In genomic region chr7:194257-194995, GRCh38 we compare ENCODE assay signal across 9 cellular contexts. TPM values are rescaled to one million over a fixed set of nuclear protein-coding genes. Genes with fewer than 3 reads are reported as not detected.
DNase-seq lines count a peak whose midpoint lies in the region; ATAC-seq and TF ChIP-seq lines count a peak whose summit lies in the region.
"Had no signal": no experiment of that assay in that cellular context is flagged by ENCODE, and none has a peak within 500 bp of the region (broad histone marks: within the 10 kb centered on the region; RNA-seq: fewer than 3 reads in every experiment).

No MANE protein-coding gene starts in this region.

- peaks cover 62 to 78% (median 66%) of the 10 kb centered on the region in 11 experiments for H4K20me1 ChIP-seq in BLaER1 treated with 17β-estradiol and CSF1 and Interleukin-3, amounts not matched to agents 10 nM and 100 nM

- intact Hi-C loops in Panc1 (cut with micrococcal nuclease; ENCODE audit: unreplicated experiment): no loop called here

- H3K4me2 ChIP-seq in BLaER1 treated with 17β-estradiol and CSF1 and Interleukin-3, amounts not matched to agents 10 nM and 100 nM: peak overlapping the region; percentile 93 to 99 (median 97)
- H3K4me2 ChIP-seq in neuronal stem cell (ENCODE audit: insufficient read depth, low read length, poor library complexity, severe bottlenecking): peak overlapping the region; percentile 97

- H3K9me3 ChIP-seq in BLaER1 treated with 17β-estradiol and CSF1 and Interleukin-3, amounts not matched to agents 10 nM and 100 nM (replicated peaks in 1 of 11): peaks cover 0 to 9% (median 0%) of the 10 kb centered on the region in 11 experiments; a peak in 1 of 22 replicates
- H3K9me3 ChIP-seq in Panc1 (ENCODE audit: control insufficient read depth, insufficient read depth, low read depth, low read length): no peaks in the 10 kb centered on the region
- H3K9me3 ChIP-seq in neuronal stem cell (replicated peaks in 1 of 2; ENCODE audit: control insufficient read depth in 2 of 2, insufficient read depth in 1 of 2, low read depth in 1 of 2, low read length in 2 of 2): no peaks in the 10 kb centered on the region

- CTCF ChIA-PET in Panc1 (lab: Charles Lee): interaction anchor here (0.6 kb wide), 2 partner anchors 20 to 130 kb away, joined by 3 to 6 read pairs; no protein-coding TSS in a partner anchor

- peak overlapping the region; percentile 88 for H2AFZ ChIP-seq in neuronal stem cell (ENCODE audit: low read length)

- H3K36me3 ChIP-seq in BLaER1 treated with 17β-estradiol and CSF1 and Interleukin-3, amounts not matched to agents 10 nM and 100 nM: peaks cover 43 to 66% (median 50%) of the 10 kb centered on the region in 11 experiments
- H3K36me3 ChIP-seq in Panc1 (ENCODE audit: control insufficient read depth, insufficient read depth, low read length) (peaks cover 2% of the 10 kb centered on the region; the same call in 1 of the 2 replicates), neuronal stem cell (replicated peaks in 1 of 2; ENCODE audit: control insufficient read depth in 2 of 2, insufficient read depth in 2 of 2, low read length in 2 of 2) (peaks cover 9 to 27% of the 10 kb centered on the region in 2 donors)

- H2BK120ac ChIP-seq in neuronal stem cell (ENCODE audit: low read depth, low read length): no peak overlapping the region

- no peak for DNase-seq in Panc1 (ENCODE audit: low read depth, low spot score)
- peak; percentile 64 for DNase-seq in fibroblast of peridontal ligament (ENCODE audit: extremely low read depth)
- DNase-seq in neuronal stem cell (ENCODE audit: low spot score): no peak
- DNase-seq in RPMI8226: no peak
- DNase-seq: stimulated activated CD4-positive, alpha-beta T cell treated with anti-CD3 and anti-CD28 coated beads, Interleukin-2, amount 100 ng/mL, for 24 hours had no signal

- H3K18ac ChIP-seq in neuronal stem cell (ENCODE audit: low read length): peak overlapping the region; percentile 96

- H2BK15ac ChIP-seq in neuronal stem cell (ENCODE audit: low read length): peak overlapping the region; percentile 45

- H4K8ac ChIP-seq in neuronal stem cell (ENCODE audit: low read depth, low read length): no peak overlapping the region

- WGBS in neuronal stem cell (ENCODE audit: extremely low coverage in 2 of 2, insufficient read length in 2 of 2, insufficient replicate concordance in 1 of 2), 2 donors: no CpG with 5 or more reads among the region's 27 CpGs

- H3K79me1 ChIP-seq in neuronal stem cell (ENCODE audit: low read depth, low read length): peaks cover 2% of the 10 kb centered on the region

- ATAC-seq in Panc1: no peak
- no peak for ATAC-seq in HG03175 (IDR thresholded peaks at IDR 0.05; ENCODE audit: unreplicated experiment)
- no peak for ATAC-seq in GM18909 (IDR thresholded peaks at IDR 0.05; ENCODE audit: poor library complexity, unreplicated experiment)
- ATAC-seq in GM18519 (IDR thresholded peaks at IDR 0.05; ENCODE audit: low FRiP score, unreplicated experiment): no peak

- no peak for TF ChIP-seq CTCF in Panc1 (IDR thresholded peaks at IDR 0.05)

- H2AK5ac ChIP-seq in neuronal stem cell (ENCODE audit: low read depth, low read length): peak overlapping the region; percentile 53

- no peak overlapping the region for H4K91ac ChIP-seq in neuronal stem cell (ENCODE audit: low read depth, low read length, poor library complexity)

- H3K27ac ChIP-seq in BLaER1 treated with 17β-estradiol and CSF1 and Interleukin-3, amounts not matched to agents 10 nM and 100 nM: peak overlapping the region; percentile 49 to 78 (median 74); a peak in 18 of 22 replicates
- H3K27ac ChIP-seq in Panc1 (ENCODE audit: low read length) (peak overlapping the region; percentile 23), neuronal stem cell (replicated peaks; ENCODE audit: low read length) (no peak overlapping the region)

- H2BK12ac ChIP-seq in neuronal stem cell (ENCODE audit: low read length): no peak overlapping the region

- no TSS peak for BruUV-seq in Panc1 (replicated peaks; lab: Mats Ljungman, UMichigan)

- H3K23ac ChIP-seq in neuronal stem cell (ENCODE audit: low read depth, low read length, poor library complexity): peak overlapping the region; percentile 62

- peaks cover 0 to 32% (median 25%) of the 10 kb centered on the region in 11 experiments; a peak in 17 of 22 replicates for H3K27me3 ChIP-seq in BLaER1 treated with 17β-estradiol and CSF1 and Interleukin-3, amounts not matched to agents 10 nM and 100 nM
- no peaks in the 10 kb centered on the region for H3K27me3 ChIP-seq in Panc1 (ENCODE audit: control insufficient read depth, insufficient read depth, low read length)
- peaks cover 5 to 39% (median 27%) of the 10 kb centered on the region in 3 experiments for H3K27me3 ChIP-seq in neuronal stem cell (ENCODE audit: control insufficient read depth in 3 of 3, insufficient read depth in 3 of 3, low read depth in 1 of 3, low read length in 3 of 3)

- H3K4me3 ChIP-seq in BLaER1 treated with 17β-estradiol and CSF1 and Interleukin-3, amounts not matched to agents 10 nM and 100 nM: peak overlapping the region; percentile 71 to 99 (median 86)
- H3K4me3 ChIP-seq in Panc1 (ENCODE audit: low read depth in 2 of 2, low read length in 2 of 2): peak overlapping the region; percentile 63 to 78
- H3K4me3 ChIP-seq in neuronal stem cell (ENCODE audit: low read length in 2 of 2): peak overlapping the region; percentile 59 to 90

- POLR2A ChIA-PET in Panc1 (lab: Charles Lee): no interaction called here

- H3K4me1 ChIP-seq in BLaER1 treated with 17β-estradiol and CSF1 and Interleukin-3, amounts not matched to agents 10 nM and 100 nM: peaks cover 42 to 64% (median 53%) of the 10 kb centered on the region in 10 experiments
- H3K4me1 ChIP-seq in Panc1 (ENCODE audit: control insufficient read depth, insufficient read depth, low read length) (peaks cover 16% of the 10 kb centered on the region), neuronal stem cell (ENCODE audit: control insufficient read depth in 2 of 2, insufficient read depth in 1 of 2, low read depth in 1 of 2, low read length in 2 of 2) (peaks cover 15 to 20% of the 10 kb centered on the region in 2 donors)

- peak overlapping the region; percentile 57 for H3K4ac ChIP-seq in neuronal stem cell (ENCODE audit: low read length)

- in situ Hi-C loops in Panc1 (cut with HindIII; ENCODE audit: low pct_unique_long_range_greater_than_20kb, low sequenced_read_pairs): no loop called here

- no peak overlapping the region for H3K14ac ChIP-seq in neuronal stem cell (ENCODE audit: low read length)

- H3K9ac ChIP-seq in BLaER1 treated with 17β-estradiol and CSF1 and Interleukin-3, amounts not matched to agents 10 nM and 100 nM: peak overlapping the region; percentile 72 to 93 (median 83)
- H3K9ac ChIP-seq in neuronal stem cell (ENCODE audit: low read depth, low read length, poor library complexity): peak overlapping the region; percentile 17

- peak overlapping the region; percentile 71 for H2BK5ac ChIP-seq in neuronal stem cell (ENCODE audit: low read length)

RNA-seq across cellular contexts. Expression of gene FAM20C, which starts 2.1 kb away (rescaled TPM):
- 62.4 TPM for total RNA-seq in Panc1 (2021; ENCODE audit: unreplicated experiment)
- polyA plus RNA-seq in Panc1 (2012; ENCODE audit: insufficient read length): 91.8 TPM
- polyA plus RNA-seq in neuronal stem cell (2013, experiment 1 of 2): 7.3 TPM
- 7.3 TPM for polyA plus RNA-seq in neuronal stem cell (2013, experiment 2 of 2)
